In genomic region chr4:140367738-140368137, GRCh38 we compare ENCODE assay signal across 1 cellular context.
TF ChIP-seq lines count a peak whose summit lies in the region.

No MANE protein-coding gene starts in this region.

TF ChIP-seq in HCT116, 20 proteins besides CTCF, POLR2A, EP300 and RAD21 (continued from another document):
- no peak for TF ChIP-seq ZFX (IDR thresholded peaks at IDR 0.05)
- TF ChIP-seq ELF1 (IDR thresholded peaks at IDR 0.05; ENCODE audit: borderline replicate concordance, low read depth): no peak
- TF ChIP-seq REST (IDR thresholded peaks at IDR 0.05; ENCODE audit: low read depth): no peak
- no peak for TF ChIP-seq EZH2phosphoT487 (IDR thresholded peaks at IDR 0.05; ENCODE audit: borderline replicate concordance)
- peak; percentile 62 for TF ChIP-seq FOSL1 (IDR thresholded peaks at IDR 0.05; ENCODE audit: low read depth)
- peak; percentile 29; the same call in 1 of the 2 replicates for TF ChIP-seq JUND (IDR thresholded peaks at IDR 0.05)
- no peak for TF ChIP-seq SP1 (IDR thresholded peaks at IDR 0.05; ENCODE audit: low read depth)
- TF ChIP-seq ZNF274 (IDR thresholded peaks at IDR 0.05; ENCODE audit: low read depth, low read length): no peak
- TF ChIP-seq YY1 (IDR thresholded peaks at IDR 0.05; ENCODE audit: extremely low read depth, insufficient replicate concordance, low read depth, low read length): no peak
- TF ChIP-seq, protein P1, sequence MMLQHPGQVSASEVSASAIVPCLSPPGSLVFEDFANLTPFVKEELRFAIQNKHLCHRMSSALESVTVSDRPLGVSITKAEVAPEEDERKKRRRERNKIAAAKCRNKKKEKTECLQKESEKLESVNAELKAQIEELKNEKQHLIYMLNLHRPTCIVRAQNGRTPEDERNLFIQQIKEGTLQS (IDR thresholded peaks at IDR 0.05): no peak
